1 cellular context compared by ENCODE assay signal in genomic region chr9:36867672-36868471, GRCh38.
TF ChIP-seq lines count a peak whose summit lies in the region.

No MANE protein-coding gene starts in this region.

TF ChIP-seq in HepG2, 621 proteins besides CTCF, POLR2A, EP300 and RAD21 (continued from another document and continues in another):
- TF ChIP-seq GLMP (CRISPR knock-in tag; IDR thresholded peaks at IDR 0.05; ENCODE audit: borderline replicate concordance) (no peak), FOXK1 (CRISPR knock-in tag; IDR thresholded peaks at IDR 0.05; ENCODE audit: borderline replicate concordance, low read depth) (peak; percentile 86; the same call in 1 of the 2 replicates), TFAP4 (IDR thresholded peaks at IDR 0.05; ENCODE audit: borderline replicate concordance, low read depth) (peak; percentile 61; the same call in 1 of the 2 replicates), ZNF547 (CRISPR knock-in tag; IDR thresholded peaks at IDR 0.05) (no peak), SMARCC2 (IDR thresholded peaks at IDR 0.05) (no peak), ZBTB25 (CRISPR knock-in tag; IDR thresholded peaks at IDR 0.05) (peak; percentile 50; the same call in 1 of the 2 replicates), CSRNP1 (CRISPR knock-in tag; IDR thresholded peaks at IDR 0.05) (no peak), ZNF44 (CRISPR knock-in tag; IDR thresholded peaks at IDR 0.05) (no peak), KLF6 (CRISPR knock-in tag; IDR thresholded peaks at IDR 0.05) (0 out of 2 replicates have a peak, but pooled peaks have one; percentile 72), TBX3 (IDR thresholded peaks at IDR 0.05; ENCODE audit: borderline replicate concordance) (peak; percentile 87; the same call in 1 of the 2 replicates), ZNF333 (CRISPR knock-in tag; IDR thresholded peaks at IDR 0.05; ENCODE audit: borderline replicate concordance) (no peak), NFRKB (IDR thresholded peaks at IDR 0.05) (no peak), ZFP90 (CRISPR knock-in tag; IDR thresholded peaks at IDR 0.05; ENCODE audit: borderline replicate concordance) (no peak), ZNF30 (CRISPR knock-in tag; IDR thresholded peaks at IDR 0.05) (no peak), NBN (conservative IDR thresholded peaks at IDR 0.05) (no peak), MAF1 (CRISPR knock-in tag; IDR thresholded peaks at IDR 0.05; ENCODE audit: borderline replicate concordance) (no peak), HNRNPL (IDR thresholded peaks at IDR 0.05; ENCODE audit: low read depth, low read length) (peak; percentile 77), THRA (CRISPR knock-in tag; IDR thresholded peaks at IDR 0.05; ENCODE audit: borderline replicate concordance) (peak; percentile 96), ZNF883 (CRISPR knock-in tag; IDR thresholded peaks at IDR 0.05; ENCODE audit: not compliant biosample characterization) (no peak), ZNF781 (CRISPR knock-in tag; IDR thresholded peaks at IDR 0.05; ENCODE audit: borderline replicate concordance, not compliant biosample characterization) (no peak), ZNF512B (CRISPR knock-in tag; IDR thresholded peaks at IDR 0.05; ENCODE audit: borderline replicate concordance) (peak; percentile 95; the same call in 1 of the 2 replicates), SRSF1 (optimal IDR thresholded peaks at IDR 0.05; ENCODE audit: low read depth, low read length) (no peak), ZNF512 (CRISPR knock-in tag; IDR thresholded peaks at IDR 0.05) (no peak), ZBTB1 (CRISPR knock-in tag; IDR thresholded peaks at IDR 0.05; ENCODE audit: borderline replicate concordance) (no peak), FOXO4 (CRISPR knock-in tag; conservative IDR thresholded peaks at IDR 0.05) (no peak), ZNF605 (CRISPR knock-in tag; IDR thresholded peaks at IDR 0.05) (peak; percentile 95), NFE2L1 (CRISPR knock-in tag; IDR thresholded peaks at IDR 0.05; ENCODE audit: borderline replicate concordance) (no peak), DMTF1 (CRISPR knock-in tag; IDR thresholded peaks at IDR 0.05) (no peak), HMGXB3 (CRISPR knock-in tag; IDR thresholded peaks at IDR 0.05; ENCODE audit: borderline replicate concordance) (peak; percentile 81), SP5 (CRISPR knock-in tag; IDR thresholded peaks at IDR 0.05; ENCODE audit: borderline replicate concordance, low read depth) (peak; percentile 100), ZNF615 (CRISPR knock-in tag; IDR thresholded peaks at IDR 0.05; ENCODE audit: borderline replicate concordance) (0 out of 2 replicates have a peak, but pooled peaks have one; percentile 21), YEATS2 (CRISPR knock-in tag; IDR thresholded peaks at IDR 0.05; ENCODE audit: borderline replicate concordance) (peak; percentile 53; the same call in 1 of the 2 replicates), MXD4 (CRISPR knock-in tag; IDR thresholded peaks at IDR 0.05) (no peak; the same call in 1 of the 2 replicates), ZNF354B (CRISPR knock-in tag; IDR thresholded peaks at IDR 0.05) (no peak), SUZ12 (IDR thresholded peaks at IDR 0.05; ENCODE audit: low read depth, low read length) (no peak), HINFP (CRISPR knock-in tag; IDR thresholded peaks at IDR 0.05; ENCODE audit: low read depth) (no peak), CREBL2 (CRISPR knock-in tag; IDR thresholded peaks at IDR 0.05; ENCODE audit: borderline replicate concordance) (no peak)
